In genomic region chr11:85647604-85648299, GRCh38 we compare ENCODE assay signal across 1 cellular context.
TF ChIP-seq lines count a peak whose summit lies in the region.

Gene TMEM126A (plus strand): TSS chr11:85647967. CDS start chr11:85650256, 2,289 bp downstream.

TF ChIP-seq in HepG2, 621 proteins besides CTCF, POLR2A, EP300 and RAD21 (continued from another document):
- no peak for TF ChIP-seq ZNF275 (CRISPR knock-in tag; IDR thresholded peaks at IDR 0.05; ENCODE audit: borderline replicate concordance)
- no peak for TF ChIP-seq RORA (CRISPR knock-in tag; IDR thresholded peaks at IDR 0.05)
- TF ChIP-seq ZBTB38 (CRISPR knock-in tag; IDR thresholded peaks at IDR 0.05), result peak; percentile 61; the same call in 1 of the 2 replicates
- no peak for TF ChIP-seq ZNF446 (CRISPR knock-in tag; IDR thresholded peaks at IDR 0.05)
- TF ChIP-seq CHD4 (IDR thresholded peaks at IDR 0.05; ENCODE audit: borderline replicate concordance, low read length), result no peak
- TF ChIP-seq KAT2B (IDR thresholded peaks at IDR 0.05; ENCODE audit: borderline replicate concordance, low read depth, low read length), result no peak
- TF ChIP-seq SAP130 (CRISPR knock-in tag; IDR thresholded peaks at IDR 0.05; ENCODE audit: low read depth), result peak; percentile 89
- no peak for TF ChIP-seq TRAFD1 (CRISPR knock-in tag; IDR thresholded peaks at IDR 0.05; ENCODE audit: borderline replicate concordance)
- TF ChIP-seq ZMAT3 (CRISPR knock-in tag; conservative IDR thresholded peaks at IDR 0.05), result peak; percentile 87
- TF ChIP-seq ZC3H4 (CRISPR knock-in tag; IDR thresholded peaks at IDR 0.05; ENCODE audit: borderline replicate concordance), result no peak
- TF ChIP-seq GLI4 (CRISPR knock-in tag; IDR thresholded peaks at IDR 0.05; ENCODE audit: borderline replicate concordance), result no peak
- no peak for TF ChIP-seq PCBP1 (IDR thresholded peaks at IDR 0.05; ENCODE audit: borderline replicate concordance, low read depth, low read length)
- TF ChIP-seq ZNF30 (CRISPR knock-in tag; IDR thresholded peaks at IDR 0.05), result no peak
- TF ChIP-seq LCORL (IDR thresholded peaks at IDR 0.05), result no peak
- TF ChIP-seq LCORL (CRISPR knock-in tag; IDR thresholded peaks at IDR 0.05), result 0 out of 2 replicates have a peak, but pooled peaks have one; percentile 35
- peak; percentile 86 for TF ChIP-seq THAP11 (CRISPR knock-in tag; IDR thresholded peaks at IDR 0.05)
- peak; percentile 81 for TF ChIP-seq ZNF143 (CRISPR knock-in tag; IDR thresholded peaks at IDR 0.05)
- TF ChIP-seq REST (IDR thresholded peaks at IDR 0.05; ENCODE audit: borderline replicate concordance in 1 of 2, low read depth in 1 of 2, low read length in 2 of 2), result no peak; a peak in 1 of 4 replicates
- TF ChIP-seq STAT6 (CRISPR knock-in tag; IDR thresholded peaks at IDR 0.05; ENCODE audit: borderline replicate concordance), result no peak
- no peak for TF ChIP-seq NCOA1 (CRISPR knock-in tag; IDR thresholded peaks at IDR 0.05)
- TF ChIP-seq ZNF296 (CRISPR knock-in tag; conservative IDR thresholded peaks at IDR 0.05), result no peak
- TF ChIP-seq ZNF850 (CRISPR knock-in tag; conservative IDR thresholded peaks at IDR 0.05), result no peak
- no peak for TF ChIP-seq DNMT3B (CRISPR knock-in tag; conservative IDR thresholded peaks at IDR 0.05)
- peak; percentile 82; the same call in 1 of the 2 replicates for TF ChIP-seq ZNF713 (CRISPR knock-in tag; IDR thresholded peaks at IDR 0.05)
- TF ChIP-seq ZBTB34 (CRISPR knock-in tag; IDR thresholded peaks at IDR 0.05), result no peak; the same call in 1 of the 2 replicates
- peak; percentile 59 for TF ChIP-seq PATZ1 (CRISPR knock-in tag; IDR thresholded peaks at IDR 0.05)
- TF ChIP-seq KDM3A (CRISPR knock-in tag; IDR thresholded peaks at IDR 0.05; ENCODE audit: low read depth), result no peak
- no peak for TF ChIP-seq JARID2 (CRISPR knock-in tag; IDR thresholded peaks at IDR 0.05; ENCODE audit: insufficient replicate concordance)
- 0 out of 2 replicates have a peak, but pooled peaks have one; percentile 24 for TF ChIP-seq GTF2F1 (IDR thresholded peaks at IDR 0.05; ENCODE audit: low read length)
- TF ChIP-seq ZGPAT (CRISPR knock-in tag; IDR thresholded peaks at IDR 0.05), result peak; percentile 49; the same call in 1 of the 2 replicates
- no peak for TF ChIP-seq ZNF281 (CRISPR knock-in tag; IDR thresholded peaks at IDR 0.05; ENCODE audit: borderline replicate concordance)
- TF ChIP-seq GMEB1 (CRISPR knock-in tag; IDR thresholded peaks at IDR 0.05; ENCODE audit: borderline replicate concordance), result peak; percentile 58
- TF ChIP-seq ZNF441 (CRISPR knock-in tag; IDR thresholded peaks at IDR 0.05; ENCODE audit: borderline replicate concordance), result peak; percentile 38; the same call in 1 of the 2 replicates
